ENCODE assay signal across 8 cellular contexts in the genomic region with DNA sequence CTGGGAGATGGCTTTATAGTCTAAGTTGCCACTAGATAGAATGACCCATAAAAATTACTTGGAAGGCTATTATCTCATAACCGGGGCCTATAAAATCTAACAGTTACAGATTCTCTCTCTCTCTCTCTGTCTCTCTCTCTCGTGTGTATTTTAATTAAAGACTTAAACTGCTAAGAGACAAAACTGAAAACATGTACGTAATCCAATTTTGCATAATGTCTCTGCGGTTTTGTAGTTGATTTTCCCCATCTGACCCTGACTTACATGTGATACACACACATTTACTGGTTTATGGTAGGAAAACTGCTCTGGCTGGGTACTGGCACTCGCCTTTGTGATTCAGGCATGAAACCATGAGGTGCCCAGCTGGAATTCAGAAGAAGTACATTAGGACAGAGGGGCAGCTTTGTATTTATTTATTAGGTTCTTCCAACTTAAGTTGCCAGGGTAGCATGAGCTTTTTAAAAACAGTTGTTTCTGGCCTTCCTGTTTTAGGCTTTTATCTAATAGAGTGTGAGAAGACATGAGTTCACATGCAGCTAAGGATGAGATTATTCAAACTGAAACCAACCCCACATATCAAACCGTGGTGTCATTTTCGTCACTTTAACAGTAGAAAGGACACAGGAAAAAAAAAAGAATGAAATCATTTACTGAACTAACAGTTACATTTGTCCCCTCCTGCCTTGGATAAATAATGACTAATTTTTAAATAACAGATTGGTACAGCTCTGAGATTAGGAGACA.
DNase-seq lines count a peak whose midpoint lies in the region; ATAC-seq and TF ChIP-seq lines count a peak whose summit lies in the region.

No MANE protein-coding gene starts in this region.

- ATAC-seq in GM21360 (IDR thresholded peaks at IDR 0.05; ENCODE audit: unreplicated experiment) (peak; percentile 58), HG03558 (IDR thresholded peaks at IDR 0.05; ENCODE audit: extremely low read depth, unreplicated experiment) (peak; percentile 45), SK-N-SH treated with all-trans-retinoic acid at 6 μM for 48 hours (no peak)

- DNase-seq in ELR (ENCODE audit: low read depth) (peak; percentile 49), iris pigment epithelial cell (ENCODE audit: low read depth) (peak; percentile 18), NCI-H524 (lab: John Stamatoyannopoulos, UW) (no peak), NCI-H187 treated with DMSO at 0.1 percent for 48 hours (lab: John Stamatoyannopoulos, UW) (no peak)
- DNase-seq in activated T-cell treated with anti-CD3 and anti-CD28 coated beads, Interleukin-2, amount 50 U/mL, for 1 hour: peak; percentile 52

TF ChIP-seq in SK-N-SH treated with all-trans-retinoic acid at 6 μM for 48 hours, 23 proteins besides CTCF, POLR2A, EP300 and RAD21:
- TF ChIP-seq OSR1 (CRISPR knock-in tag; IDR thresholded peaks at IDR 0.05) (no peak), ZFP30 (CRISPR knock-in tag; IDR thresholded peaks at IDR 0.05) (no peak), SNAI2 (CRISPR knock-in tag; IDR thresholded peaks at IDR 0.05) (no peak), ZNF8 (CRISPR knock-in tag; IDR thresholded peaks at IDR 0.05) (no peak), ZC3H10 (CRISPR knock-in tag; IDR thresholded peaks at IDR 0.05) (no peak), CSDC2 (CRISPR knock-in tag; IDR thresholded peaks at IDR 0.05) (no peak), ZNF565 (CRISPR knock-in tag; conservative IDR thresholded peaks at IDR 0.05; ENCODE audit: low read depth) (no peak), PPARA (CRISPR knock-in tag; IDR thresholded peaks at IDR 0.05; ENCODE audit: borderline replicate concordance) (no peak)
- TF ChIP-seq, protein P1, sequence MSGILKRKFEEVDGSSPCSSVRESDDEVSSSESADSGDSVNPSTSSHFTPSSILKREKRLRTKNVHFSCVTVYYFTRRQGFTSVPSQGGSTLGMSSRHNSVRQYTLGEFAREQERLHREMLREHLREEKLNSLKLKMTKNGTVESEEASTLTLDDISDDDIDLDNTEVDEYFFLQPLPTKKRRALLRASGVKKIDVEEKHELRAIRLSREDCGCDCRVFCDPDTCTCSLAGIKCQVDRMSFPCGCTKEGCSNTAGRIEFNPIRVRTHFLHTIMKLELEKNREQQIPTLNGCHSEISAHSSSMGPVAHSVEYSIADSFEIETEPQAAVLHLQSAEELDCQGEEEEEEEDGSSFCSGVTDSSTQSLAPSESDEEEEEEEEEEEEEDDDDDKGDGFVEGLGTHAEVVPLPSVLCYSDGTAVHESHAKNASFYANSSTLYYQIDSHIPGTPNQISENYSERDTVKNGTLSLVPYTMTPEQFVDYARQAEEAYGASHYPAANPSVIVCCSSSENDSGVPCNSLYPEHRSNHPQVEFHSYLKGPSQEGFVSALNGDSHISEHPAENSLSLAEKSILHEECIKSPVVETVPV (CRISPR knock-in tag; IDR thresholded peaks at IDR 0.05): no peak
- TF ChIP-seq, protein P2, sequence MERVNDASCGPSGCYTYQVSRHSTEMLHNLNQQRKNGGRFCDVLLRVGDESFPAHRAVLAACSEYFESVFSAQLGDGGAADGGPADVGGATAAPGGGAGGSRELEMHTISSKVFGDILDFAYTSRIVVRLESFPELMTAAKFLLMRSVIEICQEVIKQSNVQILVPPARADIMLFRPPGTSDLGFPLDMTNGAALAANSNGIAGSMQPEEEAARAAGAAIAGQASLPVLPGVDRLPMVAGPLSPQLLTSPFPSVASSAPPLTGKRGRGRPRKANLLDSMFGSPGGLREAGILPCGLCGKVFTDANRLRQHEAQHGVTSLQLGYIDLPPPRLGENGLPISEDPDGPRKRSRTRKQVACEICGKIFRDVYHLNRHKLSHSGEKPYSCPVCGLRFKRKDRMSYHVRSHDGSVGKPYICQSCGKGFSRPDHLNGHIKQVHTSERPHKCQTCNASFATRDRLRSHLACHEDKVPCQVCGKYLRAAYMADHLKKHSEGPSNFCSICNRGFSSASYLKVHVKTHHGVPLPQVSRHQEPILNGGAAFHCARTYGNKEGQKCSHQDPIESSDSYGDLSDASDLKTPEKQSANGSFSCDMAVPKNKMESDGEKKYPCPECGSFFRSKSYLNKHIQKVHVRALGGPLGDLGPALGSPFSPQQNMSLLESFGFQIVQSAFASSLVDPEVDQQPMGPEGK (CRISPR knock-in tag; IDR thresholded peaks at IDR 0.05; ENCODE audit: borderline replicate concordance): no peak

Comparison
In these comparisons a context has a peak if more than half of its experiments do, and no peak if none do; other contexts are left out.
1. DNase-seq: peak in ELR (single experiment), activated T-cell treated with anti-CD3 and anti-CD28 coated beads, Interleukin-2, amount 50 U/mL, for 1 hour (single experiment) and iris pigment epithelial cell (single experiment); none in NCI-H524 (0 of 2) and NCI-H187 treated with DMSO at 0.1 percent for 48 hours (single experiment).